ENCODE assay signal across 16 cellular contexts in genomic region chr13:76976488-76976887, GRCh38. TPM values are rescaled to one million over a fixed set of nuclear protein-coding genes. Genes with fewer than 3 reads are reported as not detected.
A peak's percentile ranks its signal among the peaks of the same experiment; 100 is the strongest.
DNase-seq lines count a peak whose midpoint lies in the region; ATAC-seq and TF ChIP-seq lines count a peak whose summit lies in the region.
"Had no signal": no experiment of that assay in that cellular context is flagged by ENCODE, and none has a peak within 500 bp of the region (broad histone marks: within the 10 kb centered on the region; RNA-seq: fewer than 3 reads in every experiment).

No MANE protein-coding gene starts in this region.

- ATAC-seq in HG02884 (IDR thresholded peaks at IDR 0.05; ENCODE audit: unreplicated experiment) (no peak), left ventricle myocardium superior (no peak)

- DNase-seq in activated CD4-positive, alpha-beta T cell treated with anti-CD3 and anti-CD28 coated beads, Interleukin-2, amount 10 ng/mL, durations not matched to agents 7 days and 5 days, result peak; percentile 32
- DNase-seq in activated CD4-positive, alpha-beta T cell treated with anti-CD3 and anti-CD28 coated beads for 4 hours, result no peak
- DNase-seq in NCI-H69 (lab: John Stamatoyannopoulos, UW), result peak; percentile 71
- peak; percentile 95 to 96 for DNase-seq in cerebellar nuclear complex (lab: John Stamatoyannopoulos, UW)
- DNase-seq in left ventricle myocardium superior, result no peak
- DNase-seq in WERI-Rb-1, result no peak
- DNase-seq: NCI-H1092, Peyer's patch, T1000, tibial artery had no signal

- no peak overlapping the region for H3K9ac ChIP-seq in parathyroid adenoma

- H3K4me1 Mint-ChIP-seq in activated CD4-positive, alpha-beta T cell treated with anti-CD3 and anti-CD28 coated beads, Interleukin-2, amount 10 ng/mL, durations not matched to agents 7 days and 5 days, result peaks cover 10% of the 10 kb centered on the region

- H3K4me3 ChIP-seq in parathyroid adenoma (ENCODE audit: low read depth, low read length), result no peak overlapping the region
- no peak overlapping the region for H3K4me3 ChIP-seq in WERI-Rb-1 (ENCODE audit: low read depth, low read length)
- H3K4me3 ChIP-seq: Peyer's patch, tibial artery had no signal

- intact Hi-C loops in left ventricle myocardium superior (cut with micrococcal nuclease), result no loop called here

- POLR2A ChIA-PET in activated CD4-positive, alpha-beta T cell treated with anti-CD3 and anti-CD28 coated beads, Interleukin-2, amount 10 ng/mL, durations not matched to agents 7 days and 5 days (lab: Charles Lee), result interaction anchor here (0.5 kb wide), 1 partner anchor 334 kb away, joined by 4 read pairs; no protein-coding TSS in a partner anchor

- H3K36me3 Mint-ChIP-seq in activated CD4-positive, alpha-beta T cell treated with anti-CD3 and anti-CD28 coated beads, Interleukin-2, amount 10 ng/mL, durations not matched to agents 7 days and 5 days (ENCODE audit: low read depth), result no peaks in the 10 kb centered on the region

- no peaks in the 10 kb centered on the region for H3K79me2 ChIP-seq in parathyroid adenoma

- H3K4me3 Mint-ChIP-seq in activated CD4-positive, alpha-beta T cell treated with anti-CD3 and anti-CD28 coated beads, Interleukin-2, amount 10 ng/mL, durations not matched to agents 7 days and 5 days, result no peak overlapping the region
- H3K4me3 Mint-ChIP-seq: dendritic cell treated with granulocyte-macrophage colony-stimulating factor and Interleukin-4, amounts not matched to agents 40 ng/mL and 50 ng/mL, for 4 days had no signal

- CTCF ChIA-PET in activated CD4-positive, alpha-beta T cell treated with anti-CD3 and anti-CD28 coated beads, Interleukin-2, amount 10 ng/mL, durations not matched to agents 7 days and 5 days (lab: Charles Lee), result interaction anchor here (1.2 kb wide), 1 partner anchor 17 kb away, joined by 3 read pairs; no protein-coding TSS in a partner anchor

- H3K9me3 Mint-ChIP-seq in activated CD4-positive, alpha-beta T cell treated with anti-CD3 and anti-CD28 coated beads, Interleukin-2, amount 10 ng/mL, durations not matched to agents 7 days and 5 days, result no peaks in the 10 kb centered on the region
- H3K9me3 Mint-ChIP-seq: dendritic cell treated with granulocyte-macrophage colony-stimulating factor and Interleukin-4, amounts not matched to agents 40 ng/mL and 50 ng/mL, for 4 days had no signal

- H3K27me3 Mint-ChIP-seq in activated CD4-positive, alpha-beta T cell treated with anti-CD3 and anti-CD28 coated beads, Interleukin-2, amount 10 ng/mL, durations not matched to agents 7 days and 5 days, result peaks cover 43% of the 10 kb centered on the region

- H3K4me2 ChIP-seq in parathyroid adenoma (ENCODE audit: low read length), result peak overlapping the region; percentile 50

- TF ChIP-seq CTCF in parathyroid adenoma (IDR thresholded peaks at IDR 0.05) (no peak), WERI-Rb-1 (IDR thresholded peaks at IDR 0.05; ENCODE audit: low read depth, low read length) (no peak)

- H3K36me3 ChIP-seq in parathyroid adenoma (ENCODE audit: control insufficient read depth, insufficient read depth, low read length), result no peaks in the 10 kb centered on the region
- no peaks in the 10 kb centered on the region for H3K36me3 ChIP-seq in WERI-Rb-1
- H3K36me3 ChIP-seq: Peyer's patch, tibial artery had no signal

- no peaks in the 10 kb centered on the region for H3K4me1 ChIP-seq in parathyroid adenoma

- H2AFZ ChIP-seq in parathyroid adenoma, result peak overlapping the region; percentile 13

- H3K27me3 ChIP-seq in parathyroid adenoma (ENCODE audit: control insufficient read depth, insufficient read depth, low read length) (no peaks in the 10 kb centered on the region), WERI-Rb-1 (ENCODE audit: insufficient read depth, low read depth, severe bottlenecking) (no peaks in the 10 kb centered on the region)
- H3K27me3 ChIP-seq: Peyer's patch, tibial artery had no signal

- H3K27ac ChIP-seq in parathyroid adenoma, result no peak overlapping the region
- H3K27ac ChIP-seq in WERI-Rb-1, result no peak overlapping the region
- H3K27ac ChIP-seq: Peyer's patch, tibial artery had no signal

- H3K9me3 ChIP-seq in parathyroid adenoma (ENCODE audit: control insufficient read depth, low read length) (no peaks in the 10 kb centered on the region), WERI-Rb-1 (ENCODE audit: severe bottlenecking) (no peaks in the 10 kb centered on the region)
- H3K9me3 ChIP-seq: Peyer's patch, tibial artery had no signal

- H3K27ac Mint-ChIP-seq in activated CD4-positive, alpha-beta T cell treated with anti-CD3 and anti-CD28 coated beads, Interleukin-2, amount 10 ng/mL, durations not matched to agents 7 days and 5 days, result peak overlapping the region; percentile 59
- H3K27ac Mint-ChIP-seq: dendritic cell treated with granulocyte-macrophage colony-stimulating factor and Interleukin-4, amounts not matched to agents 40 ng/mL and 50 ng/mL, for 4 days; progenitor cell of endocrine pancreas had no signal

RNA-seq across cellular contexts. Expression of gene CLN5, which starts 15.4 kb away (rescaled TPM):
- 10 to 100 TPM; 15.5 to 15.8 TPM for total RNA-seq in activated CD4-positive, alpha-beta T cell treated with anti-CD3 and anti-CD28 coated beads, Interleukin-2, amount 10 ng/mL, durations not matched to agents 7 days and 5 days
- total RNA-seq in left ventricle myocardium superior, result 16.8 TPM

RNA-seq across cellular contexts. Expression of gene ACOD1, which starts 28.2 kb away (rescaled TPM):
- total RNA-seq in activated CD4-positive, alpha-beta T cell treated with anti-CD3 and anti-CD28 coated beads, Interleukin-2, amount 10 ng/mL, durations not matched to agents 7 days and 5 days, result not detected
- not detected for total RNA-seq in left ventricle myocardium superior
- total RNA-seq: activated CD8-positive, alpha-beta memory T cell treated with anti-CD3 and anti-CD28 coated beads for 36 hours; NCI-H460; Peyer's patch; progenitor cell of endocrine pancreas had no signal

RNA-seq across cellular contexts. Expression of gene FBXL3, which starts 50.5 kb away (rescaled TPM):
- total RNA-seq in activated CD4-positive, alpha-beta T cell treated with anti-CD3 and anti-CD28 coated beads, Interleukin-2, amount 10 ng/mL, durations not matched to agents 7 days and 5 days, result 10 to 100 TPM; 41.3 to 43.2 TPM
- total RNA-seq in left ventricle myocardium superior, result 31.7 TPM

Comparison
In these comparisons a context has a peak if more than half of its experiments do, and no peak if none do; other contexts are left out.
1. DNase-seq: peak in activated CD4-positive, alpha-beta T cell treated with anti-CD3 and anti-CD28 coated beads, Interleukin-2, amount 10 ng/mL, durations not matched to agents 7 days and 5 days (single experiment), NCI-H69 (single experiment) and cerebellar nuclear complex (2 of 2); none in activated CD4-positive, alpha-beta T cell treated with anti-CD3 and anti-CD28 coated beads for 4 hours (0 of 2), left ventricle myocardium superior (single experiment) and WERI-Rb-1 (single experiment).